Comparison of ENCODE assay signal across 1 cellular context in the genomic region with DNA sequence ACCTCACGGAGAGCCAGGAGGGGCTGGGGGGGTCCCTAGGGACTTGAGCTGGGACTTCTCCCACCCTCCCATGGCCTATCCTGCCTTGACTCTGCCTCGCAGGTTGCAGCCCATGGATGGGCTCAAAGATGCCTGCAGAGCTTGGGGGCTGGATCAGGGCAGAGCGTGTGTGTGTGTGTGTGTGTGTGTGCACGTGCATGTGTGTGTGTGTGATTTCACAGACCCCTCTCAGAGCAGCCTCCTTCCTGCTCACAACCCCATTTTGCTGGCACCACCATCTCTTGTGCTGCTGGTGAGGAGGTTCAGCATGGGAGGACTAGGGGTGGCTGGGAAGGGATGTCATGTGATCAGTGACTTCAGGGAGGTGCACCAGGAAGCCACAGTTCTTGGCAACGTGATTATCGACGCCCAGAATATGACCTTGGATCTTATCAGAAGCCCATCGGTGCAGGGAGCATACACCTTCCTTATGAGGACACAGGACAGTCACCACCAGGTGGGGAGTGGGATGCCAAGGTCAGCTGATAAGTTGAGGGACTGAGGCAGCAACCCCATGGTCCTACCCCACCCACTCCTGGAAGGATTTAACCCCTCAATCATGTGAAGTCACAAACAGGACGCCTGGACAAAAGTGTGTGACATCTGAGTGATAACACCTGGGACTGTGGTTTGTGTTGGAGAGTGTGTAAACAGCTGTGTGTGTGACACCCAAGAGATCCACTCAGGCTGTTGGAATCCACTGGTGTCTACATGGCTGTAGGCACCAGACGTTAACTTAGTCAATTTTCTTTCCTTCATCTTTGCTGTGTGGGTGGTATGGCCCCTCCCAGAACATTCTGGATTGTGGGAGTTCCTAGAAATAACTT.
TF ChIP-seq lines count a peak whose summit lies in the region.

No MANE protein-coding gene starts in this region.

TF ChIP-seq in HepG2, 621 proteins besides CTCF, POLR2A, EP300 and RAD21 (continued from another document):
- TF ChIP-seq PRDM4 (CRISPR knock-in tag; IDR thresholded peaks at IDR 0.05; ENCODE audit: borderline replicate concordance) (no peak), ZNF326 (CRISPR knock-in tag; IDR thresholded peaks at IDR 0.05; ENCODE audit: borderline replicate concordance) (no peak), SALL1 (CRISPR knock-in tag; IDR thresholded peaks at IDR 0.05) (peak; percentile 27), ZNF550 (CRISPR knock-in tag; IDR thresholded peaks at IDR 0.05; ENCODE audit: borderline replicate concordance) (0 out of 2 replicates have a peak, but pooled peaks have one; percentile 38), ZNF276 (CRISPR knock-in tag; IDR thresholded peaks at IDR 0.05; ENCODE audit: low read depth) (no peak), KMT2B (CRISPR knock-in tag; IDR thresholded peaks at IDR 0.05) (0 out of 2 replicates have a peak, but pooled peaks have one; percentile 12), TBX2 (CRISPR knock-in tag; IDR thresholded peaks at IDR 0.05; ENCODE audit: borderline replicate concordance) (peak; percentile 33; the same call in 1 of the 2 replicates), MYC (CRISPR knock-in tag; IDR thresholded peaks at IDR 0.05; ENCODE audit: borderline replicate concordance) (0 out of 2 replicates have a peak, but pooled peaks have one; percentile 15), ATF5 (CRISPR knock-in tag; IDR thresholded peaks at IDR 0.05; ENCODE audit: low read depth) (no peak)
- TF ChIP-seq, protein P1, sequence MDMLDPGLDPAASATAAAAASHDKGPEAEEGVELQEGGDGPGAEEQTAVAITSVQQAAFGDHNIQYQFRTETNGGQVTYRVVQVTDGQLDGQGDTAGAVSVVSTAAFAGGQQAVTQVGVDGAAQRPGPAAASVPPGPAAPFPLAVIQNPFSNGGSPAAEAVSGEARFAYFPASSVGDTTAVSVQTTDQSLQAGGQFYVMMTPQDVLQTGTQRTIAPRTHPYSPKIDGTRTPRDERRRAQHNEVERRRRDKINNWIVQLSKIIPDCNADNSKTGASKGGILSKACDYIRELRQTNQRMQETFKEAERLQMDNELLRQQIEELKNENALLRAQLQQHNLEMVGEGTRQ (IDR thresholded peaks at IDR 0.05; ENCODE audit: low read depth, low read length) = peak; percentile 30; the same call in 1 of the 2 replicates
- TF ChIP-seq, protein P1 (CRISPR knock-in tag; IDR thresholded peaks at IDR 0.05; ENCODE audit: borderline replicate concordance) = peak; percentile 48; the same call in 1 of the 2 replicates
- TF ChIP-seq, protein P2, sequence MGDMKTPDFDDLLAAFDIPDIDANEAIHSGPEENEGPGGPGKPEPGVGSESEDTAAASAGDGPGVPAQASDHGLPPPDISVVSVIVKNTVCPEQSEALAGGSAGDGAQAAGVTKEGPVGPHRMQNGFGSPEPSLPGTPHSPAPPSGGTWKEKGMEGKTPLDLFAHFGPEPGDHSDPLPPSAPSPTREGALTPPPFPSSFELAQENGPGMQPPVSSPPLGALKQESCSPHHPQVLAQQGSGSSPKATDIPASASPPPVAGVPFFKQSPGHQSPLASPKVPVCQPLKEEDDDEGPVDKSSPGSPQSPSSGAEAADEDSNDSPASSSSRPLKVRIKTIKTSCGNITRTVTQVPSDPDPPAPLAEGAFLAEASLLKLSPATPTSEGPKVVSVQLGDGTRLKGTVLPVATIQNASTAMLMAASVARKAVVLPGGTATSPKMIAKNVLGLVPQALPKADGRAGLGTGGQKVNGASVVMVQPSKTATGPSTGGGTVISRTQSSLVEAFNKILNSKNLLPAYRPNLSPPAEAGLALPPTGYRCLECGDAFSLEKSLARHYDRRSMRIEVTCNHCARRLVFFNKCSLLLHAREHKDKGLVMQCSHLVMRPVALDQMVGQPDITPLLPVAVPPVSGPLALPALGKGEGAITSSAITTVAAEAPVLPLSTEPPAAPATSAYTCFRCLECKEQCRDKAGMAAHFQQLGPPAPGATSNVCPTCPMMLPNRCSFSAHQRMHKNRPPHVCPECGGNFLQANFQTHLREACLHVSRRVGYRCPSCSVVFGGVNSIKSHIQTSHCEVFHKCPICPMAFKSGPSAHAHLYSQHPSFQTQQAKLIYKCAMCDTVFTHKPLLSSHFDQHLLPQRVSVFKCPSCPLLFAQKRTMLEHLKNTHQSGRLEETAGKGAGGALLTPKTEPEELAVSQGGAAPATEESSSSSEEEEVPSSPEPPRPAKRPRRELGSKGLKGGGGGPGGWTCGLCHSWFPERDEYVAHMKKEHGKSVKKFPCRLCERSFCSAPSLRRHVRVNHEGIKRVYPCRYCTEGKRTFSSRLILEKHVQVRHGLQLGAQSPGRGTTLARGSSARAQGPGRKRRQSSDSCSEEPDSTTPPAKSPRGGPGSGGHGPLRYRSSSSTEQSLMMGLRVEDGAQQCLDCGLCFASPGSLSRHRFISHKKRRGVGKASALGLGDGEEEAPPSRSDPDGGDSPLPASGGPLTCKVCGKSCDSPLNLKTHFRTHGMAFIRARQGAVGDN (CRISPR knock-in tag; IDR thresholded peaks at IDR 0.05) = peak; percentile 49
